1 cellular context compared by ENCODE assay signal in genomic region chr5:6830643-6831239, GRCh38.
TF ChIP-seq lines count a peak whose summit lies in the region.

No MANE protein-coding gene starts in this region.

TF ChIP-seq in IMR-90, 13 proteins besides CTCF, POLR2A, EP300 and RAD21:
- TF ChIP-seq ELK1 (IDR thresholded peaks at IDR 0.05; ENCODE audit: borderline replicate concordance, low read depth, low read length) = no peak
- no peak for TF ChIP-seq MAFK (IDR thresholded peaks at IDR 0.05; ENCODE audit: low read depth, low read length)
- no peak for TF ChIP-seq FOS (IDR thresholded peaks at IDR 0.05; ENCODE audit: low read depth, low read length)
- TF ChIP-seq, protein P1, sequence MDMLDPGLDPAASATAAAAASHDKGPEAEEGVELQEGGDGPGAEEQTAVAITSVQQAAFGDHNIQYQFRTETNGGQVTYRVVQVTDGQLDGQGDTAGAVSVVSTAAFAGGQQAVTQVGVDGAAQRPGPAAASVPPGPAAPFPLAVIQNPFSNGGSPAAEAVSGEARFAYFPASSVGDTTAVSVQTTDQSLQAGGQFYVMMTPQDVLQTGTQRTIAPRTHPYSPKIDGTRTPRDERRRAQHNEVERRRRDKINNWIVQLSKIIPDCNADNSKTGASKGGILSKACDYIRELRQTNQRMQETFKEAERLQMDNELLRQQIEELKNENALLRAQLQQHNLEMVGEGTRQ (IDR thresholded peaks at IDR 0.05; ENCODE audit: low read depth, low read length) = no peak
